ENCODE assay signal across 8 cellular contexts in the genomic region with DNA sequence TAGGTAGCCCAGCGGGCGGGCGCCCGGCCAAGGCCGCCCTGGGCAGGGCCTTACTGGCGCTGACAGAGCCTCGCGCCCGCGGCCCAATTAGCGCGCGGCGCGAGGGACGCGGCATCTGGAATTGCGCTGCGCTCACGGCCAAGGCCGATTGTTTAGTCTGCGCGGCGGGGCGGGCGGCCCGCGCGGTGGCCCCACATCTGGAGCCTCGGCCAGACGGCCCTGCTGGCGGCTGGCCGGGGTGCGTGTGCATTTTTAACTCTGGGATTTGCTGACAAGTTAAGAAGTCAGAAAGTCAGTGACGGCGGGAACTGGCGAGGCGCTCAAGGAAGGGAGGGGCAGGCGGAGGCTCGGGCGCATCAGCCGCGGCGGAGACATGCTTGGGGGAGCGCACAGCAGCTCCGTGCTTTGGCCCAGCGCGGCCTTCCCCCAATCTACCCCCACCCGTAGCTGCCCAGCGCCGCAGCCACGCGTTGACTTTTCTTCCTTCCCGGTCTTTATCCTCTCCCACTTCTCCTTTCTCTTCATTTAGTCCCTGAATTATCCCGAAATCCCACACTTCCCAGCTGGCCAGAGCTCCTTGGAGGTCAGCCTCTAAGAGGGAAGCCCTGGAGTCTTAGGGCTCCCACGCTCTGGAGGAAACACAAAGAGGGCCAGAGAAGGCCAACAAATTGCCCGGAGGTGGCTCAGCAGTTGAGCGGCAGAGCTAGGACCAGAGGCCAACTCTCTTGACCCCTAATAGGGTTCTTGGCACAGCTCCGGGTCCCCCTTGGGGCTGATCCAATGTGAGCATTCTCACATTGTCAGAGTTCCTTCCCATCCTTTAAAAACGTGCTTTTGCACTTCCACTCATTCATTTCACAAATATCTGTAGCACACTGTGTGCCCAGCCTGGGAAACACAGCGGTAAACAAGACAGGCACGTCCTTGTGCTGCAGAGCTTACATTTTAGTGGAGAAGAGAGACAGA. TPM values are rescaled to one million over a fixed set of nuclear protein-coding genes. Genes with fewer than 3 reads are reported as not detected.
DNase-seq lines count a peak whose midpoint lies in the region; ATAC-seq, FAIRE-seq and TF ChIP-seq lines count a peak whose summit lies in the region.

No MANE protein-coding gene starts in this region.

- H3K4me3 ChIP-seq in SU-DHL-6 (ENCODE audit: insufficient read depth, low read length, poor library complexity, severe bottlenecking): no peak overlapping the region
- H3K4me3 ChIP-seq in naive thymus-derived CD4-positive, alpha-beta T cell (ENCODE audit: low read length): no peak overlapping the region

- peaks cover 22% of the 10 kb centered on the region for H3K23me2 ChIP-seq in H9 (ENCODE audit: insufficient read length, low read depth, low read length, poor library complexity, severe bottlenecking)

- FAIRE-seq in D721Med (lab: Jason Lieb, UNC): no peak

- H3K56ac ChIP-seq in H9 (ENCODE audit: insufficient read length, low read depth, low read length): no peak overlapping the region

- H2AK5ac ChIP-seq in H9 (ENCODE audit: insufficient read length, low read length): no peak overlapping the region

- no peak overlapping the region for H3K9ac ChIP-seq in H9 (ENCODE audit: extremely low read depth, insufficient read length, low read length)
- no peak overlapping the region for H3K9ac ChIP-seq in SU-DHL-6 (ENCODE audit: low read length)

- H2BK120ac ChIP-seq in H9 (ENCODE audit: low read depth, low read length, poor library complexity, severe bottlenecking): no peak overlapping the region

- H3K4me1 Mint-ChIP-seq in H9: peaks cover 34 to 41% of the 10 kb centered on the region in 2 experiments
- peaks cover 7 to 16% (median 12%) of the 10 kb centered on the region in 7 donors for H3K4me1 Mint-ChIP-seq in naive thymus-derived CD4-positive, alpha-beta T cell

- no peak overlapping the region for H2BK5ac ChIP-seq in H9 (ENCODE audit: insufficient read length, low read length)

- H3K4me1 ChIP-seq in H9 (ENCODE audit: insufficient read depth, low read length): peaks cover 2% of the 10 kb centered on the region; the same call in 1 of the 2 replicates
- peaks cover 0 to 9% of the 10 kb centered on the region in 2 donors for H3K4me1 ChIP-seq in naive thymus-derived CD4-positive, alpha-beta T cell (ENCODE audit: control insufficient read depth in 2 of 2, insufficient read depth in 2 of 2, low read length in 2 of 2)

- H4K20me1 ChIP-seq in H9 (ENCODE audit: control insufficient read depth, insufficient read depth, insufficient read length) (peaks cover 2% of the 10 kb centered on the region), SU-DHL-6 (ENCODE audit: low read depth, low read length) (no peaks in the 10 kb centered on the region)

- no CpG with 5 or more reads among the region's 62 CpGs for WGBS in H9 (ENCODE audit: extremely low coverage, insufficient read length, low lambda C conversion rate)

- peak overlapping the region in 1 of 3 experiments; percentile 75; a peak in 1 of 7 replicates for H3K27ac Mint-ChIP-seq in H9
- H3K27ac Mint-ChIP-seq in naive thymus-derived CD4-positive, alpha-beta T cell: no peak overlapping the region

- no peaks in the 10 kb centered on the region for H3F3A ChIP-seq in SU-DHL-6 (ENCODE audit: insufficient read depth)

- POLR2A ChIA-PET in naive thymus-derived CD4-positive, alpha-beta T cell (lab: Charles Lee): no interaction called here

- H3K36me3 Mint-ChIP-seq in H9 (ENCODE audit: insufficient read depth in 1 of 3, low read depth in 3 of 3): no peaks in the 10 kb centered on the region
- peaks cover 0 to 3% (median 0%) of the 10 kb centered on the region in 5 donors for H3K36me3 Mint-ChIP-seq in naive thymus-derived CD4-positive, alpha-beta T cell

- H3K9me3 ChIP-seq in H9 (ENCODE audit: control insufficient read depth, low read depth, low read length): no peaks in the 10 kb centered on the region
- no peaks in the 10 kb centered on the region for H3K9me3 ChIP-seq in SU-DHL-6 (ENCODE audit: insufficient read depth, low read length)
- H3K9me3 ChIP-seq in naive thymus-derived CD4-positive, alpha-beta T cell (ENCODE audit: control insufficient read depth in 2 of 3, low read length in 3 of 3): no peaks in the 10 kb centered on the region

- no peak overlapping the region for H4K5ac ChIP-seq in H9 (ENCODE audit: insufficient read length, low read depth, low read length)

- no peak for ATAC-seq in naive thymus-derived CD4-positive, alpha-beta T cell

- no peak overlapping the region for H2BK12ac ChIP-seq in H9 (ENCODE audit: insufficient read length, low read depth, low read length)

- no peak overlapping the region for H3K4ac ChIP-seq in H9 (ENCODE audit: low read depth, low read length)

- H3K27me3 Mint-ChIP-seq in H9 (ENCODE audit: low read depth): peaks cover 94% of the 10 kb centered on the region
- peaks cover 61 to 82% (median 63%) of the 10 kb centered on the region in 5 donors for H3K27me3 Mint-ChIP-seq in naive thymus-derived CD4-positive, alpha-beta T cell

- H2BK20ac ChIP-seq in H9 (ENCODE audit: low read depth, low read length, poor library complexity, severe bottlenecking): no peak overlapping the region

- no peak overlapping the region for H3T11ph ChIP-seq in H9 (ENCODE audit: low read length)

- H3K23ac ChIP-seq in H9 (ENCODE audit: insufficient read length, low read depth, low read length): no peak overlapping the region

- DNase-seq in GM03348 (ENCODE audit: low spot score) (peak; percentile 87), H9 (no peak), fibroblast of the conjunctiva (ENCODE audit: low read depth) (peak; percentile 43), D721Med (ENCODE audit: insufficient read length, low spot score) (no peak), NCI-H1417 (lab: John Stamatoyannopoulos, UW) (no peak)
- no peak for DNase-seq in naive thymus-derived CD4-positive, alpha-beta T cell
- DNase-seq in activated CD8-positive, alpha-beta memory T cell treated with anti-CD3 and anti-CD28 coated beads for 24 hours: no peak

- peak overlapping the region; percentile 64 for H3K4me2 ChIP-seq in H9 (ENCODE audit: insufficient read depth, insufficient read length, low read length)
- H3K4me2 ChIP-seq in SU-DHL-6 (ENCODE audit: low read depth, low read length, poor library complexity, severe bottlenecking): peak overlapping the region; percentile 33

- H3K79me2 ChIP-seq in H9 (ENCODE audit: insufficient read depth, low read length) (no peaks in the 10 kb centered on the region), SU-DHL-6 (ENCODE audit: insufficient read depth, low read length) (no peaks in the 10 kb centered on the region)

- H3K4me3 Mint-ChIP-seq in H9: peak overlapping the region; percentile 9 to 71
- H3K4me3 Mint-ChIP-seq in naive thymus-derived CD4-positive, alpha-beta T cell: peak overlapping the region in 8 of 10 donors; percentile 0 to 85 (median 48)

- H4K91ac ChIP-seq in H9 (ENCODE audit: insufficient read length, low read depth, low read length): no peak overlapping the region

- no peak overlapping the region for H3K18ac ChIP-seq in H9 (ENCODE audit: insufficient read length, low read depth, low read length)

- H3K14ac ChIP-seq in H9 (ENCODE audit: insufficient read depth, low read length): no peak overlapping the region; the same call in 1 of the 2 replicates

- peaks cover 0 to 2% of the 10 kb centered on the region in 2 experiments; a peak in 1 of 5 replicates for H3K9me3 Mint-ChIP-seq in H9
- H3K9me3 Mint-ChIP-seq in naive thymus-derived CD4-positive, alpha-beta T cell: peaks cover 0 to 4% (median 0%) of the 10 kb centered on the region in 11 donors

- no peak overlapping the region for H3K27ac ChIP-seq in H9 (ENCODE audit: insufficient read length, low read depth, low read length)
- H3K27ac ChIP-seq in SU-DHL-6 (ENCODE audit: low read depth, low read length): no peak overlapping the region
- H3K27ac ChIP-seq in naive thymus-derived CD4-positive, alpha-beta T cell (ENCODE audit: low read depth, low read length): no peak overlapping the region

- H3K36me3 ChIP-seq in SU-DHL-6 (ENCODE audit: low read length): no peaks in the 10 kb centered on the region
- no peaks in the 10 kb centered on the region for H3K36me3 ChIP-seq in naive thymus-derived CD4-positive, alpha-beta T cell (ENCODE audit: control insufficient read depth in 2 of 3, insufficient read depth in 3 of 3, low read length in 3 of 3)

- CTCF ChIA-PET in naive thymus-derived CD4-positive, alpha-beta T cell (lab: Charles Lee): no interaction called here

- H2BK15ac ChIP-seq in H9 (ENCODE audit: low read depth, low read length): no peak overlapping the region

- intact Hi-C loops in naive thymus-derived CD4-positive, alpha-beta T cell (cut with micrococcal nuclease): no loop called here

- no peak overlapping the region for H4K8ac ChIP-seq in H9 (replicated peaks; ENCODE audit: insufficient read length, low read depth, low read length)

- H2AFZ ChIP-seq in H9 (ENCODE audit: low read length) (no peak overlapping the region), SU-DHL-6 (ENCODE audit: low read depth, low read length, severe bottlenecking) (no peak overlapping the region)

- no peaks in the 10 kb centered on the region for H3K79me1 ChIP-seq in H9 (ENCODE audit: insufficient read depth, low read depth, low read length, poor library complexity, severe bottlenecking)

- no peak for TF ChIP-seq CTCF in H9 (conservative IDR thresholded peaks at IDR 0.05)
- no peak for TF ChIP-seq CTCF in SU-DHL-6 (IDR thresholded peaks at IDR 0.05; ENCODE audit: insufficient read depth, low read length, poor library complexity, severe bottlenecking)
- no peak for TF ChIP-seq CTCF in D721Med (IDR thresholded peaks at IDR 0.05; ENCODE audit: insufficient read depth, missing control alignments)

- no peaks in the 10 kb centered on the region for H3K9me2 ChIP-seq in SU-DHL-6 (replicated peaks; ENCODE audit: insufficient read depth, low read length)

- peaks cover 47% of the 10 kb centered on the region for H3K27me3 ChIP-seq in H9 (ENCODE audit: insufficient read depth, low read length)
- no peaks in the 10 kb centered on the region for H3K27me3 ChIP-seq in SU-DHL-6 (ENCODE audit: low read length)
- H3K27me3 ChIP-seq in naive thymus-derived CD4-positive, alpha-beta T cell (ENCODE audit: control insufficient read depth in 2 of 2, insufficient read depth in 2 of 2, low read length in 2 of 2): peaks cover 5% of the 10 kb centered on the region in 2 donors

RNA-seq across cellular contexts. Expression of gene FOXP4, which starts 40.8 kb away (rescaled TPM):
- 18.2 and 19.0 TPM in 2 replicates for total RNA-seq in H9 (2021)
- total RNA-seq in naive thymus-derived CD4-positive, alpha-beta T cell: 1 to 10 TPM; 3.1 to 7.6 (median 4.9) TPM
- under 1 TPM; 0.07 to 0.21 TPM for polyA plus RNA-seq in naive thymus-derived CD4-positive, alpha-beta T cell

Comparison
In these comparisons a context has a peak if more than half of its experiments do, and no peak if none do; other contexts are left out.
1. DNase-seq: peak in GM03348 (single experiment) and fibroblast of the conjunctiva (single experiment); none in H9 (single experiment), naive thymus-derived CD4-positive, alpha-beta T cell (0 of 9), D721Med (single experiment), NCI-H1417 (0 of 3) and activated CD8-positive, alpha-beta memory T cell treated with anti-CD3 and anti-CD28 coated beads for 24 hours (single experiment).